Comparison of ENCODE assay signal across 8 cellular contexts in genomic region chr9:91207889-91208651, GRCh38.
DNase-seq lines count a peak whose midpoint lies in the region; ATAC-seq lines count a peak whose summit lies in the region.

No MANE protein-coding gene starts in this region.

- peak; percentile 61 for DNase-seq in activated naive CD4-positive, alpha-beta T cell treated with anti-CD3 and anti-CD28 coated beads for 36 hours
- no peak for DNase-seq in activated naive CD4-positive, alpha-beta T cell (lab: John Stamatoyannopoulos, UW)
- DNase-seq in T-helper 17 cell = no peak
- DNase-seq in fibroblast of the conjunctiva (ENCODE audit: low read depth) = peak; percentile 47
- DNase-seq in cerebellum (ENCODE audit: low spot score) = no peak
- no peak for DNase-seq in ACHN

- H3K9me3 Mint-ChIP-seq in activated naive CD4-positive, alpha-beta T cell treated with anti-CD3 and anti-CD28 coated beads for 36 hours = peaks cover 2% of the 10 kb centered on the region

- in situ Hi-C loops in ACHN (cut with HindIII; ENCODE audit: low pct_ligation_motif_present, low pct_unique_long_range_greater_than_20kb, low sequenced_read_pairs) = no loop called here

- peak; percentile 84 for ATAC-seq in HG03064 (IDR thresholded peaks at IDR 0.05; ENCODE audit: low read depth, unreplicated experiment)
- peak; percentile 36 for ATAC-seq in T-helper 17 cell

- CTCF ChIA-PET in activated naive CD4-positive, alpha-beta T cell treated with anti-CD3 and anti-CD28 coated beads for 36 hours (lab: Charles Lee) = interaction anchor here (0.6 to 2.0 kb wide), 9 partner anchors 8 to 171 kb away, joined by 3 to 12 read pairs (median 4); no protein-coding TSS in a partner anchor

- H3K27ac Mint-ChIP-seq in activated naive CD4-positive, alpha-beta T cell treated with anti-CD3 and anti-CD28 coated beads for 36 hours = peak overlapping the region; percentile 98
- peak overlapping the region; percentile 77 for H3K27ac Mint-ChIP-seq in T-helper 17 cell

- no peak overlapping the region for H3K4me3 ChIP-seq in skin epidermis

- peaks cover 70% of the 10 kb centered on the region for H3K4me1 Mint-ChIP-seq in activated naive CD4-positive, alpha-beta T cell treated with anti-CD3 and anti-CD28 coated beads for 36 hours (ENCODE audit: low read depth)
- H3K4me1 Mint-ChIP-seq in T-helper 17 cell = peaks cover 18% of the 10 kb centered on the region

- no peak overlapping the region for H3K4me3 Mint-ChIP-seq in activated naive CD4-positive, alpha-beta T cell treated with anti-CD3 and anti-CD28 coated beads for 36 hours
- H3K4me3 Mint-ChIP-seq in T-helper 17 cell = peak overlapping the region; percentile 75

- intact Hi-C loops in activated naive CD4-positive, alpha-beta T cell treated with anti-CD3 and anti-CD28 coated beads for 36 hours (cut with micrococcal nuclease) = loop anchor here (1.0 to 5.0 kb wide), 15 partner anchors 15 to 504 kb away; partner anchors contain the start of gene NFIL3

- no peaks in the 10 kb centered on the region for H3K9me3 ChIP-seq in T-helper 17 cell (ENCODE audit: control insufficient read depth, low read length, poor library complexity, severe bottlenecking)

- no peaks in the 10 kb centered on the region for H3K27me3 Mint-ChIP-seq in activated naive CD4-positive, alpha-beta T cell treated with anti-CD3 and anti-CD28 coated beads for 36 hours (ENCODE audit: low read depth)
- H3K27me3 Mint-ChIP-seq in T-helper 17 cell = no peaks in the 10 kb centered on the region

- H3K27ac ChIP-seq in skin epidermis = peak overlapping the region in 14 of 21 experiments; percentile 1 to 80 (median 62)

- peaks cover 7% of the 10 kb centered on the region for H3K36me3 Mint-ChIP-seq in activated naive CD4-positive, alpha-beta T cell treated with anti-CD3 and anti-CD28 coated beads for 36 hours (ENCODE audit: low read depth)
- H3K36me3 Mint-ChIP-seq in T-helper 17 cell (ENCODE audit: low read depth) = no peaks in the 10 kb centered on the region

Comparison
In these comparisons a context has a peak if more than half of its experiments do, and no peak if none do; other contexts are left out.
1. DNase-seq: peak in activated naive CD4-positive, alpha-beta T cell treated with anti-CD3 and anti-CD28 coated beads for 36 hours (single experiment) and fibroblast of the conjunctiva (single experiment); none in activated naive CD4-positive, alpha-beta T cell (0 of 4), T-helper 17 cell (0 of 3), cerebellum (single experiment) and ACHN (single experiment).